8 cellular contexts compared by ENCODE assay signal in the genomic region with DNA sequence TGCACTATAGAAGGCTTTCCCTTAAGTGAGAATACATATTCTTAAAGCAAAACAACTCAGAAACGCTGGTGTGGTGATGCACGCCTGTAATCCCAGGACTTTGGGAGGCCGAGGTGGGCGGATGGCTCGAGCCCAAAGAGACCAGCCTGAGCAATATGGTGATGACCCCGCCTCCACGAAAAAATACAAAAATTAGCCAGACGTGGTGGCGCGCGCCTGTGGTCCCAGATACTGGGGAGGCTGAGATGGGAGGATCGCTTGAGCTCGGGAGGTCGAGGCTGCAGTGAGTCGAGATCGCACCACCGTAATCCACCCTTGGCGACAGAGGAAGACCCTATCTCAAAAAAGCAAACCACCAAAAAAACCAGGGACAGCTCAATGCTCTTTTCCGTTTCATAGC. TPM values are rescaled to one million over a fixed set of nuclear protein-coding genes. Genes with fewer than 3 reads are reported as not detected.
A peak's percentile ranks its signal among the peaks of the same experiment; 100 is the strongest.
DNase-seq lines count a peak whose midpoint lies in the region; ATAC-seq and TF ChIP-seq lines count a peak whose summit lies in the region.

No MANE protein-coding gene starts in this region.

- peak overlapping the region; percentile 74 to 91 (median 87) for H3K4me3 Mint-ChIP-seq in CD8-positive, alpha-beta memory T cell
- peak overlapping the region; percentile 91 for H3K4me3 Mint-ChIP-seq in nephron progenitor cell

- no peaks in the 10 kb centered on the region for H3K27me3 Mint-ChIP-seq in CD8-positive, alpha-beta memory T cell
- peaks cover 2% of the 10 kb centered on the region for H3K27me3 Mint-ChIP-seq in nephron progenitor cell (ENCODE audit: low read depth, poor library complexity)

- no peak for TF ChIP-seq CTCF in nephron progenitor cell (IDR thresholded peaks at IDR 0.05)

- DNase-seq in CD8-positive, alpha-beta memory T cell: no peak
- DNase-seq in NCI-H69 (lab: John Stamatoyannopoulos, UW) (peak; percentile 53), nephron progenitor cell (no peak), NCI-H524 treated with DMSO at 0.1 percent for 48 hours (lab: John Stamatoyannopoulos, UW) (no peak), aorta (no peak), Ammon's horn (ENCODE audit: low spot score) (no peak), DMS53 (lab: John Stamatoyannopoulos, UW) (no peak)

- H3K27ac ChIP-seq in CD8-positive, alpha-beta memory T cell (ENCODE audit: low read depth, low read length): no peak overlapping the region
- H3K27ac ChIP-seq in duodenal mucosa (ENCODE audit: low read depth, low read length) (no peak overlapping the region), aorta (ENCODE audit: low read depth in 1 of 2, low read length in 2 of 2) (no peak overlapping the region)

- H3K4me1 ChIP-seq in CD8-positive, alpha-beta memory T cell (ENCODE audit: insufficient read depth, low read length): peaks cover 11% of the 10 kb centered on the region
- peaks cover 4 to 6% of the 10 kb centered on the region in 2 donors for H3K4me1 ChIP-seq in duodenal mucosa (ENCODE audit: control insufficient read depth in 1 of 2, insufficient read depth in 2 of 2, low read length in 2 of 2)
- H3K4me1 ChIP-seq in aorta (ENCODE audit: control insufficient read depth in 1 of 2, insufficient read depth in 2 of 2, low read length in 2 of 2): no peaks in the 10 kb centered on the region

- intact Hi-C loops in aorta (cut with DNase I): loop anchor here (2.0 to 5.0 kb wide), 2 partner anchors 36 to 46 kb away; a partner anchor contains a TSS

- CTCF ChIA-PET in CD8-positive, alpha-beta memory T cell (lab: Charles Lee): interaction anchor here (2.1 kb wide), 1 partner anchor 571 kb away, joined by 5 read pairs; a partner anchor contains a TSS

- no peaks in the 10 kb centered on the region for H3K36me3 Mint-ChIP-seq in CD8-positive, alpha-beta memory T cell
- peaks cover 22% of the 10 kb centered on the region for H3K36me3 Mint-ChIP-seq in nephron progenitor cell (ENCODE audit: low read depth)

- H3K9me3 ChIP-seq in CD8-positive, alpha-beta memory T cell (ENCODE audit: low read length): no peaks in the 10 kb centered on the region
- H3K9me3 ChIP-seq in duodenal mucosa (ENCODE audit: control insufficient read depth in 1 of 2, low read length in 2 of 2) (no peaks in the 10 kb centered on the region), aorta (ENCODE audit: control insufficient read depth, low read length) (no peaks in the 10 kb centered on the region)

- H3K4me1 Mint-ChIP-seq in CD8-positive, alpha-beta memory T cell: peaks cover 9 to 24% (median 18%) of the 10 kb centered on the region in 3 donors
- H3K4me1 Mint-ChIP-seq in nephron progenitor cell: peaks cover 23% of the 10 kb centered on the region

- peak overlapping the region in 2 of 8 donors; percentile 19 to 62 for H3K27ac Mint-ChIP-seq in CD8-positive, alpha-beta memory T cell
- no peak overlapping the region for H3K27ac Mint-ChIP-seq in nephron progenitor cell

- no peak for ATAC-seq in aorta (ENCODE audit: low FRiP score)

- no peaks in the 10 kb centered on the region for H3K36me3 ChIP-seq in CD8-positive, alpha-beta memory T cell (ENCODE audit: insufficient read depth, low read length)
- H3K36me3 ChIP-seq in duodenal mucosa (ENCODE audit: control insufficient read depth in 1 of 2, insufficient read depth in 2 of 2, low read length in 2 of 2) (no peaks in the 10 kb centered on the region), aorta (ENCODE audit: control insufficient read depth in 1 of 2, insufficient read depth in 2 of 2, low read length in 1 of 2) (no peaks in the 10 kb centered on the region)

- no peaks in the 10 kb centered on the region for H3K9me3 Mint-ChIP-seq in CD8-positive, alpha-beta memory T cell
- peaks cover 18% of the 10 kb centered on the region for H3K9me3 Mint-ChIP-seq in nephron progenitor cell

- no peak overlapping the region for H3K4me3 ChIP-seq in CD8-positive, alpha-beta memory T cell (ENCODE audit: low read length)
- peak overlapping the region; percentile 76 to 79 for H3K4me3 ChIP-seq in duodenal mucosa (ENCODE audit: low read depth in 1 of 2, low read length in 2 of 2)
- no peak overlapping the region for H3K4me3 ChIP-seq in aorta (ENCODE audit: low read length in 2 of 2)

- POLR2A ChIA-PET in CD8-positive, alpha-beta memory T cell (lab: Charles Lee): no interaction called here

- H3K27me3 ChIP-seq in CD8-positive, alpha-beta memory T cell (ENCODE audit: insufficient read depth, low read length, poor library complexity, severe bottlenecking): no peaks in the 10 kb centered on the region
- H3K27me3 ChIP-seq in duodenal mucosa (ENCODE audit: control insufficient read depth in 1 of 2, insufficient read depth in 2 of 2, low read length in 2 of 2) (peaks cover 0 to 3% of the 10 kb centered on the region in 2 donors), aorta (ENCODE audit: control insufficient read depth in 1 of 2, insufficient read depth in 2 of 2, low read length in 1 of 2) (no peaks in the 10 kb centered on the region)

- H3K9ac ChIP-seq in duodenal mucosa (ENCODE audit: low read depth in 1 of 2, low read length in 2 of 2): no peak overlapping the region

- WGBS in aorta, 2 donors: 95% methylated on average over 19 of the region's 19 CpGs

RNA-seq across cellular contexts. Expression of a gene that starts 0.8 kb away (rescaled TPM):
- total RNA-seq in CD8-positive, alpha-beta memory T cell: 1 to 10 TPM; 7.9 to 8.2 TPM
- polyA plus RNA-seq in CD8-positive, alpha-beta memory T cell: 0.07 TPM
- total RNA-seq in aorta: 1 to 10 TPM; 1.6 to 3.3 TPM
- polyA plus RNA-seq in aorta: under 1 TPM; 0.75 to 0.79 TPM

RNA-seq across cellular contexts. Expression of a gene that starts 45.4 kb away (rescaled TPM):
- under 1 TPM; 0.81 to 0.97 TPM for total RNA-seq in CD8-positive, alpha-beta memory T cell
- polyA plus RNA-seq in CD8-positive, alpha-beta memory T cell: not detected
- 10 to 100 TPM in 1 of 2 donors, 1 to 10 TPM in 1; 8.7 to 13.3 TPM for total RNA-seq in aorta
- polyA plus RNA-seq in aorta: 1 to 10 TPM; 1.5 to 2.5 TPM

Comparison
In these comparisons a context has a peak if more than half of its experiments do, and no peak if none do; other contexts are left out.
1. H3K4me3 ChIP-seq: peak in duodenal mucosa (2 of 2); none in CD8-positive, alpha-beta memory T cell (single experiment) and aorta (0 of 2).
2. RNA of a gene that starts 45.4 kb away (total RNA-seq): 8.7 to 13.3 TPM in aorta; 0.81 to 0.97 TPM in CD8-positive, alpha-beta memory T cell; every median in the first group is over 4 times any median in the second.